8 cellular contexts compared by ENCODE assay signal in the genomic region with DNA sequence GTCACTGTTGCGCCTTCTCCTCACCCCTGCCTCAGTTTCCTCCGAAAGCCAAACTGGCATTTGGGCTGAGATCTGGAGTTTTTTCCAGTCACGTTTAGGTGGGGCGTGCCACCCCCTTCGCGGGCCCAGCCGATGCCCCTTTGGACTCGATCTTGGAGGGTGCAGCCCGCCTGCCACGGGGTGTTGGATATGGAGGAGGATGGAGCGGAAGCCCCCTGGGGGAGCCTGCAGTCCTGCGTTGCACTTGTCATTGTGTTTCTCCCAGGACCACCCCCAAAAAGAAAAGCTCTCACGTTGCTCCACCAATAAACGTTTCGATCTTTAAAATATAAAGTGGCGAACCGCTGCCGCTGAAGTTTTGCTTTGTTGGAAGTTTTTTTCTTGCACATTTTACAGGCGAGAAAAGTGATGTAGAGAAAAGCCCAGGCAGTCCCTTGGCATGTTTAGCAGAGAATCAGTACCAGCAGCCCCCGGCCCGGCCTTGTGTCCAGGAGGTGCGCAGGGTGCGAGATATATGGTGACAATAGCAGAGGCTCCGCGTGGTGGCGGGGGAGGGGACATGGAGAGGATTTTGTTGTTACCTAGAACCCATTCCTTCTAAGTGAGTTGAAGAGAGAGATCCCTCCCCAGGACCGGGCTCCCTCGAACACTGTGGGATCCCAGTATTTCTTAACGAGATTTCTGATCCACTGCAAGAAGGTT. TPM values are rescaled to one million over a fixed set of nuclear protein-coding genes. Genes with fewer than 3 reads are reported as not detected.
A peak's percentile ranks its signal among the peaks of the same experiment; 100 is the strongest.
DNase-seq lines count a peak whose midpoint lies in the region; ATAC-seq and TF ChIP-seq lines count a peak whose summit lies in the region.

No MANE protein-coding gene starts in this region.

- no peaks in the 10 kb centered on the region for H3K9me3 Mint-ChIP-seq in chondrocyte (ENCODE audit: low read depth)

- peaks cover 41% of the 10 kb centered on the region for H3K4me1 Mint-ChIP-seq in chondrocyte (ENCODE audit: low read depth)

- H3K36me3 Mint-ChIP-seq in chondrocyte (ENCODE audit: low read depth) = peaks cover 3% of the 10 kb centered on the region

- peak overlapping the region; percentile 85 for H3K9ac ChIP-seq in ES-I3 (ENCODE audit: low read depth, low read length)

- intact Hi-C loops in Panc1 (cut with micrococcal nuclease; ENCODE audit: unreplicated experiment) (loop anchor here (5.0 kb wide), 1 partner anchor 51 kb away; no protein-coding TSS in a partner anchor), mucosa of descending colon (cut with DNase I, micrococcal nuclease) (no loop called here)

- peak overlapping the region; percentile 88 for H3K4me3 Mint-ChIP-seq in chondrocyte (ENCODE audit: unreplicated experiment)

- no peaks in the 10 kb centered on the region for H3K9me3 ChIP-seq in ES-I3 (ENCODE audit: control insufficient read depth, insufficient read depth, low read length)
- H3K9me3 ChIP-seq in Panc1 (ENCODE audit: control insufficient read depth, insufficient read depth, low read depth, low read length) = no peaks in the 10 kb centered on the region
- H3K9me3 ChIP-seq in mucosa of descending colon = no peaks in the 10 kb centered on the region

- TF ChIP-seq CTCF in Panc1 (IDR thresholded peaks at IDR 0.05) (no peak), chondrocyte (IDR thresholded peaks at IDR 0.05) (no peak), mucosa of descending colon (IDR thresholded peaks at IDR 0.05) (no peak)

- H3K36me3 ChIP-seq in ES-I3 (ENCODE audit: insufficient read depth, low read length) (no peaks in the 10 kb centered on the region), Panc1 (ENCODE audit: control insufficient read depth, insufficient read depth, low read length) (no peaks in the 10 kb centered on the region), mucosa of descending colon (ENCODE audit: low read depth) (no peaks in the 10 kb centered on the region)

- BruUV-seq in Panc1 (replicated peaks; lab: Mats Ljungman, UMichigan) = TSS peak; percentile 65

- H3K27ac ChIP-seq in Panc1 (ENCODE audit: low read length) = peak overlapping the region; percentile 80

- H3K27me3 Mint-ChIP-seq in chondrocyte (ENCODE audit: low read depth) = no peaks in the 10 kb centered on the region

- H3K27ac Mint-ChIP-seq in chondrocyte (ENCODE audit: unreplicated experiment) = peak overlapping the region; percentile 81

- peaks cover 7% of the 10 kb centered on the region; the same call in 1 of the 2 replicates for H3K4me1 ChIP-seq in ES-I3 (ENCODE audit: insufficient read depth, low read length)
- peaks cover 12% of the 10 kb centered on the region; the same call in 1 of the 2 replicates for H3K4me1 ChIP-seq in Panc1 (ENCODE audit: control insufficient read depth, insufficient read depth, low read length)
- H3K4me1 ChIP-seq in mucosa of descending colon (ENCODE audit: low read depth) = peaks cover 4% of the 10 kb centered on the region

- peaks cover 2% of the 10 kb centered on the region; the same call in 1 of the 2 replicates for H3K27me3 ChIP-seq in Panc1 (ENCODE audit: control insufficient read depth, insufficient read depth, low read length)

- CTCF ChIA-PET in Panc1 (lab: Charles Lee) = no interaction called here

- in situ Hi-C loops in Panc1 (cut with HindIII; ENCODE audit: low pct_unique_long_range_greater_than_20kb, low sequenced_read_pairs) = no loop called here

- ATAC-seq in Panc1 (peak; percentile 31; the same call in 1 of the 2 replicates), mucosa of descending colon (peak; percentile 30), HG03025 (IDR thresholded peaks at IDR 0.05; ENCODE audit: low FRiP score, unreplicated experiment) (no peak), HG03520 (IDR thresholded peaks at IDR 0.05; ENCODE audit: unreplicated experiment) (no peak), GM21390 (IDR thresholded peaks at IDR 0.05; ENCODE audit: unreplicated experiment) (no peak)

- POLR2A ChIA-PET in Panc1 (lab: Charles Lee) = interaction anchor here (0.6 kb wide), 1 partner anchor 1129 kb away, joined by 5 read pairs; no protein-coding TSS in a partner anchor

- DNase-seq in Panc1 (ENCODE audit: low read depth, low spot score) = no peak
- DNase-seq in chondrocyte (ENCODE audit: low spot score) = no peak
- DNase-seq in mucosa of descending colon = peak in 1 of 3 donors; percentile 44
- DNase-seq in NCI-H2081 treated with DMSO at 0.1 percent for 48 hours (lab: John Stamatoyannopoulos, UW) = no peak

- H3K4me3 ChIP-seq in Panc1 (ENCODE audit: low read depth in 2 of 2, low read length in 2 of 2) = peak overlapping the region; percentile 83 to 91
- peak overlapping the region; percentile 50 for H3K4me3 ChIP-seq in mucosa of descending colon

RNA-seq across cellular contexts. Expression of a gene that starts 0.7 kb away (rescaled TPM):
- 26.0 TPM for total RNA-seq in Panc1 (2021; ENCODE audit: unreplicated experiment)
- 21.1 TPM for polyA plus RNA-seq in Panc1 (2012; ENCODE audit: insufficient read length)
- 126 to 176 TPM (median 128 TPM) in 3 replicates for total RNA-seq in chondrocyte
- total RNA-seq in mucosa of descending colon = 1 to 10 TPM; 3.1 to 6.5 (median 4.6) TPM

Comparison
In these comparisons a context has a peak if more than half of its experiments do, and no peak if none do; other contexts are left out.
1. ATAC-seq: peak in Panc1 (single experiment) and mucosa of descending colon (single experiment); none in HG03025 (single experiment), HG03520 (single experiment) and GM21390 (single experiment).